8 cellular contexts compared by ENCODE assay signal in genomic region chr17:27569257-27569722, GRCh38.
DNase-seq lines count a peak whose midpoint lies in the region; ATAC-seq, FAIRE-seq and TF ChIP-seq lines count a peak whose summit lies in the region.

No MANE protein-coding gene starts in this region.

- H3K27ac ChIP-seq in A549 (peak overlapping the region; percentile 21 to 87; a peak in 5 of 6 replicates), iPS DF 6.9 (ENCODE audit: low read length) (no peak overlapping the region)

- no peak overlapping the region for H3K4me3 ChIP-seq in A549
- H3K4me3 ChIP-seq in NT2/D1 (ENCODE audit: insufficient read length, low read depth): no peak overlapping the region
- no peak overlapping the region for H3K4me3 ChIP-seq in iPS DF 6.9 (ENCODE audit: low read length)

- CTCF ChIA-PET in A549 (lab: Yijun Ruan, JAX): interaction anchor here (0.9 to 8.0 kb wide), 28 partner anchors 9 to 285 kb away, joined by 3 to 35 read pairs (median 5); partner anchors contain the start of gene KSR1

- H3K36me3 ChIP-seq in NT2/D1 (ENCODE audit: insufficient read depth, insufficient read length, low read length) (peaks cover 8% of the 10 kb centered on the region), iPS DF 6.9 (ENCODE audit: control insufficient read depth, insufficient read depth, low read length) (no peaks in the 10 kb centered on the region)

- TF ChIP-seq EP300 in A549 (IDR thresholded peaks at IDR 0.05): no peak

- DNase-seq in A549 (ENCODE audit: low read depth in 1 of 2, low spot score in 1 of 2) (peak; percentile 63 to 65), GM18507 (ENCODE audit: extremely low spot score, insufficient read length, low read depth) (peak; percentile 38), NT2/D1 (ENCODE audit: low read depth, low spot score) (peak; percentile 25), activated gamma-delta T cell (lab: John Stamatoyannopoulos, UW) (peak; percentile 41), iPS DF 6.9 (ENCODE audit: low read depth, low spot score) (peak; percentile 63), NCI-H2171 (lab: John Stamatoyannopoulos, UW) (no peak)
- DNase-seq in stimulated activated CD8-positive, alpha-beta memory T cell treated with anti-CD3 and anti-CD28 coated beads, Interleukin-12 subunit alpha, Interleukin-12 subunit beta, amount 100 ng/mL, for 4 hours (ENCODE audit: low read depth): peak; percentile 43

- peak overlapping the region; percentile 15; the same call in 1 of the 3 replicates for H3K4me2 ChIP-seq in A549

- TF ChIP-seq CTCF in A549 (IDR thresholded peaks at IDR 0.05): peak; percentile 68

- no peak overlapping the region for H3K9ac ChIP-seq in NT2/D1 (ENCODE audit: insufficient read length, low read depth)

- WGBS in A549 (ENCODE audit: missing lambda C conversion rate): 81% methylated on average over 6 of the region's 6 CpGs
- WGBS in iPS DF 6.9 (ENCODE audit: insufficient coverage, insufficient read length): no CpG with 5 or more reads among the region's 6 CpGs

- peak; percentile 45 to 52 for TF ChIP-seq RAD21 in A549 (conservative IDR thresholded peaks at IDR 0.05 in 1 of 2, IDR thresholded peaks at IDR 0.05 in 1 of 2)

- H3K9me3 ChIP-seq in A549 (no peaks in the 10 kb centered on the region), NT2/D1 (ENCODE audit: insufficient read depth, low read length) (no peaks in the 10 kb centered on the region), iPS DF 6.9 (ENCODE audit: control insufficient read depth, insufficient read depth, low read length) (no peaks in the 10 kb centered on the region)

- no peaks in the 10 kb centered on the region for H3K27me3 ChIP-seq in NT2/D1 (ENCODE audit: insufficient read depth, insufficient read length)
- H3K27me3 ChIP-seq in iPS DF 6.9 (ENCODE audit: control insufficient read depth, insufficient read depth, low read length): no peaks in the 10 kb centered on the region

- no peak for TF ChIP-seq POLR2A in A549 (IDR thresholded peaks at IDR 0.05; ENCODE audit: low read length)

- ATAC-seq in A549 (peak; percentile 72 to 86; a peak in 5 of 6 replicates), GM19328 (IDR thresholded peaks at IDR 0.05; ENCODE audit: unreplicated experiment) (no peak)

- peaks cover 79% of the 10 kb centered on the region for H3K4me1 ChIP-seq in A549
- H3K4me1 ChIP-seq in NT2/D1 (ENCODE audit: insufficient read depth, insufficient read length): peaks cover 14% of the 10 kb centered on the region
- H3K4me1 ChIP-seq in iPS DF 6.9 (ENCODE audit: control insufficient read depth, insufficient read depth, low read length): no peaks in the 10 kb centered on the region

- POLR2A ChIA-PET in A549 (lab: Yijun Ruan, JAX): no interaction called here

- FAIRE-seq in A549 (lab: Jason Lieb, UNC): no peak
- FAIRE-seq in GM18507 (lab: Jason Lieb, UNC): peak; percentile 77

TF ChIP-seq in A549, 52 proteins besides CTCF, POLR2A, EP300 and RAD21:
- TF ChIP-seq RARB (CRISPR knock-in tag; IDR thresholded peaks at IDR 0.05) (no peak), SMC3 (IDR thresholded peaks at IDR 0.05) (peak; percentile 57; the same call in 2 of the 3 replicates), MAZ (IDR thresholded peaks at IDR 0.05; ENCODE audit: borderline replicate concordance, low read depth, low read length) (no peak)
